1 cellular context compared by ENCODE assay signal in the genomic region with DNA sequence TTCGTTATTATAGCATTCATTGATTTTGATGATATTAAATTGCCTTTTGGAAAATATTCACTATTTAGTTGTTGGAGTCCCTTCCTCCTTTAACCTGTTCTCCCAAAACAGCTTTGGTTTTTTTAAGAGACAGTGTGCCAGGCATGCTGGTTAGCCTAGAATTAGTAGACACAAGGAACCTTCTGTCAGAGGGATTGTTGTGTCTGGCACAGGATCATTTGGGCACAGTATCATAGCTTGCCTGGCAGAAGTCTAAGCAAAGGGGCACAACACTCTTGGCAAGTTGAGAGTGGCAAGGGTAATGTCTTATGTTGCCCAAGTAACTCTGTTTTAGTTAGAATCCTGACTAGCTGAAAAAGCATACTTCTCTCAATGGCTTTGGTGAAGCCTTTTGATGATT. TPM values are rescaled to one million over a fixed set of nuclear protein-coding genes. Genes with fewer than 3 reads are reported as not detected.
"Had no signal": no experiment of that assay in that cellular context is flagged by ENCODE, and none has a peak within 500 bp of the region (broad histone marks: within the 10 kb centered on the region; RNA-seq: fewer than 3 reads in every experiment).

No MANE protein-coding gene starts in this region.

RNA-seq across cellular contexts. Expression of gene UBE2T, which starts 56.7 kb away (rescaled TPM):
- total RNA-seq: ascending aorta had no signal
